ENCODE assay signal across 8 cellular contexts in the genomic region with DNA sequence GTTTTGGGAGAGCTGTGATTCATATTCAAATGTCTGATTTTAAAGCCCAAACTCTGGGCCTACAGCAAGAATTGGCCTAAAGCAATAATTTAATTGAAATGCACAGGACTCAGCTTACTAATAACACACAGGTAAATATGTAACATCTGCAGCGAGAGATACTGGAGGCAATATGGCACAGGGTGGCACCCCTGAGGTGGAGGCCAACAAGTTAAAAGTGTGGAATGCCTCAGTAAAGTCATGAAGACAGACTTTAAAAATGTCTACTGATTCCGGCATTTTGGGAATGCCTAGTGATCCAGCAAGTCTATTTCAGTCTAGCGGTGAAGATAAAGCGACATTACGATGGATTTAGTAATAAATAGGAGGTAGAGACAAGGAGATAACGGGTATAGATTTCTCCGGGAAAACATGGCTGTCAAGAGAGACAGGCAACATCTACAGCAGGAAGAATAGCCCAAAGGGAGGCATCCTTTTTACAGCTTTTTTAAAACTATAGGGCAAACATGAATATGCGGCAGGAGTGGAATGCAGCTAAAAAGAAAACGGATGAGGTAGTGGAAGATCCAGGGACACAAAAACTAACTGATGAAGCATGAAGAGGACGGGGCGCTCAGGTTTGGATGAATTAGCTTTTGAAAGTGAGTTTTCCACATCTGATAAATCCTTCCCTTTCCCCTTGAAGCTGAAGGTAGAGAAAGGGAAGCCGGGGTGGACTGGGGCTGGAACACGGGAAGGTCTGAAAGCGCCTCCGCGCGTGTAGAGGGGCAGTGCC.
DNase-seq lines count a peak whose midpoint lies in the region; ATAC-seq and TF ChIP-seq lines count a peak whose summit lies in the region.

No MANE protein-coding gene starts in this region.

- H3K4me3 ChIP-seq in GM12875 (ENCODE audit: low read depth, low read length), result peak overlapping the region; percentile 58
- H3K4me3 ChIP-seq in fibroblast of mammary gland (ENCODE audit: control insufficient read depth, low read depth, low read length), result peak overlapping the region; percentile 85
- H3K4me3 ChIP-seq in retinal pigment epithelial cell (ENCODE audit: low read length), result peak overlapping the region; percentile 69

- POLR2A ChIA-PET in RWPE1 (lab: Yijun Ruan, JAX; ENCODE audit: low non-redundant PET), result interaction anchor here (0.8 kb wide), 1 partner anchor 7 kb away, joined by 3 read pairs; no protein-coding TSS in a partner anchor

- DNase-seq in RWPE1 (ENCODE audit: low spot score) (peak; percentile 4), fibroblast of mammary gland (ENCODE audit: low read depth) (peak; percentile 2), retinal pigment epithelial cell (ENCODE audit: low read depth) (no peak), NCI-H1092 treated with DMSO at 0.1 percent for 48 hours (lab: John Stamatoyannopoulos, UW) (no peak), NCI-H1105 treated with DMSO at 0.1 percent for 48 hours (lab: John Stamatoyannopoulos, UW) (no peak), NCI-H774 (lab: John Stamatoyannopoulos, UW) (no peak)

- ATAC-seq in HG03460 (IDR thresholded peaks at IDR 0.05; ENCODE audit: unreplicated experiment), result no peak

- H3K27ac ChIP-seq in RWPE1, result peak overlapping the region; percentile 99

- TF ChIP-seq CTCF in GM12875 (IDR thresholded peaks at IDR 0.05; ENCODE audit: borderline replicate concordance, insufficient read depth, low read depth, low read length) (no peak), RWPE1 (conservative IDR thresholded peaks at IDR 0.05; ENCODE audit: low read depth) (no peak), fibroblast of mammary gland (conservative IDR thresholded peaks at IDR 0.05; ENCODE audit: control insufficient read depth, insufficient read depth, low read depth, low read length) (no peak), retinal pigment epithelial cell (conservative IDR thresholded peaks at IDR 0.05; ENCODE audit: low read depth, low read length) (no peak)

- CTCF ChIA-PET in RWPE1 (lab: Yijun Ruan, JAX), result interaction anchor here (1.1 to 1.3 kb wide), 3 partner anchors 25 to 38 kb away, joined by 3 to 4 read pairs (median 3); a partner anchor contains a TSS

Comparison
In these comparisons a context has a peak if more than half of its experiments do, and no peak if none do; other contexts are left out.
1. DNase-seq: peak in RWPE1 (single experiment) and fibroblast of mammary gland (single experiment); none in retinal pigment epithelial cell (single experiment), NCI-H1092 treated with DMSO at 0.1 percent for 48 hours (single experiment), NCI-H1105 treated with DMSO at 0.1 percent for 48 hours (single experiment) and NCI-H774 (single experiment).
2. Peak in every context shown above with its lines, with median percentiles within 50 percentile points of each other: H3K4me3 ChIP-seq.